11 cellular contexts compared by ENCODE assay signal in genomic region chr2:23399674-23400261, GRCh38. TPM values are rescaled to one million over a fixed set of nuclear protein-coding genes. Genes with fewer than 3 reads are reported as not detected.
DNase-seq lines count a peak whose midpoint lies in the region; ATAC-seq and TF ChIP-seq lines count a peak whose summit lies in the region.
"Had no signal": no experiment of that assay in that cellular context is flagged by ENCODE, and none has a peak within 500 bp of the region (broad histone marks: within the 10 kb centered on the region; RNA-seq: fewer than 3 reads in every experiment).

No MANE protein-coding gene starts in this region.

- peak; percentile 33 for DNase-seq in mesenteric fat pad (ENCODE audit: low spot score)
- no peak for DNase-seq in A172 (ENCODE audit: low spot score)
- no peak for DNase-seq in SHP77 (lab: John Stamatoyannopoulos, UW)
- no peak for DNase-seq in dorsolateral prefrontal cortex
- DNase-seq in left ventricle myocardium inferior: no peak
- DNase-seq: immature natural killer cell, NCI-H510A treated with DMSO at 0.1 percent for 48 hours, WERI-Rb-1 had no signal

- H3K4me3 ChIP-seq in dorsolateral prefrontal cortex (no peak overlapping the region), left ventricle myocardium inferior (no peak overlapping the region)

- TF ChIP-seq CTCF in dorsolateral prefrontal cortex (IDR thresholded peaks at IDR 0.05 in 54 of 56, conservative IDR thresholded peaks at IDR 0.05 in 2 of 56; ENCODE audit: low read depth in 1 of 56, partially characterized antibody in 56 of 56) (no peak), left ventricle myocardium inferior (IDR thresholded peaks at IDR 0.05; ENCODE audit: borderline replicate concordance) (no peak)

- no peaks in the 10 kb centered on the region for H3K9me3 ChIP-seq in left ventricle myocardium inferior (replicated peaks)

- ATAC-seq in GM18868 (IDR thresholded peaks at IDR 0.05; ENCODE audit: unreplicated experiment) (peak; percentile 75), GM21786 (IDR thresholded peaks at IDR 0.05; ENCODE audit: unreplicated experiment) (peak; percentile 72), HG03439 (IDR thresholded peaks at IDR 0.05; ENCODE audit: unreplicated experiment) (peak; percentile 80)

- no peaks in the 10 kb centered on the region for H3K36me3 ChIP-seq in left ventricle myocardium inferior
- H3K36me3 ChIP-seq: WERI-Rb-1 had no signal

- H3K27me3 ChIP-seq in dorsolateral prefrontal cortex (peaks cover 0 to 8% (median 0%) of the 10 kb centered on the region in 45 donors), left ventricle myocardium inferior (ENCODE audit: low read depth) (peaks cover 55% of the 10 kb centered on the region)

- H3K4me1 ChIP-seq in left ventricle myocardium inferior: peaks cover 12% of the 10 kb centered on the region

- intact Hi-C loops in dorsolateral prefrontal cortex (cut with DNase I): no loop called here
- intact Hi-C loops in left ventricle myocardium inferior (cut with micrococcal nuclease): no loop called here

- no peak overlapping the region for H3K27ac ChIP-seq in dorsolateral prefrontal cortex
- H3K27ac ChIP-seq in left ventricle myocardium inferior (replicated peaks): no peak overlapping the region
- H3K27ac ChIP-seq: WERI-Rb-1 had no signal

RNA-seq across cellular contexts. Expression of gene KLHL29, which starts 14.8 kb away (rescaled TPM):
- total RNA-seq in mesenteric fat pad (23.6 TPM), dorsolateral prefrontal cortex (10 to 100 TPM in 119 of 120 experiments, 1 to 10 TPM in 1; 6.7 to 37.3 (median 23.6) TPM), left ventricle myocardium inferior (1.1 TPM)
- total RNA-seq in A172 (2014; rRNA removed; shearing (Covaris generic)): 0.76 and 0.86 TPM in 2 replicates
